ENCODE assay signal across 24 cellular contexts in the genomic region with DNA sequence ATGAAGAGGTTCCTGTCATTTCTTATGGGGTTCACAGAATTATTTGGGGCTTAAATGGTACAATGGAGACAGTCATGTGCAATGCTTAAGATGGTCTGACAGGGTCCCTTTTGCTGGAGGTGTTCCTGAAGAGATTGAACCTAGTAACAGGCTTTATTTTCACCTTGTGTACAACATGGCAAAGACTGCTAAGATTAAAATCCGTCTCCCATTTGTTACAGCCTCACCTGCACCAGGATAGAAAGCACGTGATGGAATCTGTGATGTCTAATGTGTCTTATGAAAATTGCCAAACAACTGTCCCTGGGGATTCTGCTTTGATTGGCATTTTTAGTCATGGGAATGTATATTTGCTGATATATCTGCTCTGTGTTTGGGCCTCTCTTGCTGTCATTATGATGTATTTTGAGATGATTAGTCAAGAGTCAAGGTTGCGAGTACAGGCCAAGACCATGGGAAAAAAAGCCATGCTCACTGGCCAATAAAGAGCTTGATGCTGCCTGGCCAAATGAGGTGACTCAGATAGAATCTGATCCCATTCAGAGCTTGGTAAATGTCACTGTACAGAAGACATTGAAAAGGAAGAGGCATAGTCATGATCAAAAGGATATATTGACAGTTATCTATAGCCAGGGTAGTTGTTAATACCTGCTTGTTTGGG.
"Had no signal": no experiment of that assay in that cellular context is flagged by ENCODE, and none has a peak within 500 bp of the region (broad histone marks: within the 10 kb centered on the region; RNA-seq: fewer than 3 reads in every experiment).

No MANE protein-coding gene starts in this region.

- H3K27ac ChIP-seq: hepatocyte, pancreas, prostate gland, sigmoid colon, tibial nerve had no signal

- DNase-seq: activated CD4-positive, alpha-beta memory T cell treated with anti-CD3 and anti-CD28 coated beads, Interleukin-2, amount 10 ng/mL, durations not matched to agents 7 days and 5 days; activated CD4-positive, alpha-beta T cell treated with anti-CD3 and anti-CD28 coated beads for 1 hour; activated CD4-positive, alpha-beta T cell treated with anti-CD3 and anti-CD28 coated beads, Interleukin-2, amount 10 ng/mL, durations not matched to agents 7 days and 5 days; activated CD8-positive, alpha-beta memory T cell treated with anti-CD3 and anti-CD28 coated beads, Interleukin-2, amount 50 U/mL, for 48 hours; activated gamma-delta T cell treated with Interleukin-2 at 50 U/mL for 16 hours; activated naive CD4-positive, alpha-beta T cell treated with anti-CD3 and anti-CD28 coated beads, Interleukin-2, amount 50 U/mL, for 16 hours; activated T-cell treated with anti-CD3 and anti-CD28 coated beads, Interleukin-2, amount 50 U/mL, for 24 hours; dermis blood vessel endothelial cell; effector CD4-positive, alpha-beta T cell; left colon; mammary epithelial cell; naive B cell; nephron progenitor cell; pancreas; sigmoid colon; stimulated activated CD4-positive, alpha-beta T cell treated with anti-CD3 and anti-CD28 coated beads, Interleukin-15, amount 100 ng/mL, for 24 hours; stimulated activated CD4-positive, alpha-beta T cell treated with anti-CD3 and anti-CD28 coated beads, Interleukin-2, amount 100 ng/mL, for 24 hours; stimulated activated naive CD4-positive, alpha-beta T cell; T-helper 2 cell had no signal

- H3K4me3 ChIP-seq: hepatocyte, pancreas, prostate gland, sigmoid colon, tibial nerve had no signal

- H3K36me3 ChIP-seq: prostate gland had no signal

- ATAC-seq: activated T-helper 17 cell treated with anti-CD3 and anti-CD28 coated beads, Interleukin-2, amount 50 U/mL, for 72 hours; left colon; pancreas; WTC11 had no signal

- H3K9me3 ChIP-seq: pancreas, prostate gland, sigmoid colon, tibial nerve had no signal

- H3K4me1 ChIP-seq: pancreas, prostate gland, sigmoid colon, tibial nerve had no signal

- H3K27me3 ChIP-seq: hepatocyte, pancreas, sigmoid colon, tibial nerve had no signal
